ENCODE assay signal across 1 cellular context in the genomic region with DNA sequence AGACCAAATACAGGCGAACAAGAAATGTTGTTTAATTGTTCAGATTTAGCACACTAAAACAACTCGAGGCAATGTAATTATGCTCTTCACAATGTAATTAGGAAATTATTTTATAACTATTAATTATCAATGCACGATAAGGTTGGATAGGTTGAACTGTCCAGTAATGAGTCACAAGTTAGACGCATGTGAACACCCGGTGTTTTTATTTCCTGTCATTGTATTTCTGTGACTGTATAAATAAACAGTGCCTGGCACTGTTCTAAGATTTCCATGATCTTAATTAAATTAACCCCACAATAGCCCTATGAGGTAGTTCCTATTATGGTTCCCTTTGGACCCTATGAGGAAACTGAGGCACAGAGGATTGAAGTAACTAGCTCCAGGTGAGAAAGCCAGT.
TF ChIP-seq lines count a peak whose summit lies in the region.

No MANE protein-coding gene starts in this region.

TF ChIP-seq in SK-N-SH treated with all-trans-retinoic acid at 6 μM for 48 hours, 23 proteins besides CTCF, POLR2A, EP300 and RAD21 (continued from another document):
- TF ChIP-seq, protein P1, sequence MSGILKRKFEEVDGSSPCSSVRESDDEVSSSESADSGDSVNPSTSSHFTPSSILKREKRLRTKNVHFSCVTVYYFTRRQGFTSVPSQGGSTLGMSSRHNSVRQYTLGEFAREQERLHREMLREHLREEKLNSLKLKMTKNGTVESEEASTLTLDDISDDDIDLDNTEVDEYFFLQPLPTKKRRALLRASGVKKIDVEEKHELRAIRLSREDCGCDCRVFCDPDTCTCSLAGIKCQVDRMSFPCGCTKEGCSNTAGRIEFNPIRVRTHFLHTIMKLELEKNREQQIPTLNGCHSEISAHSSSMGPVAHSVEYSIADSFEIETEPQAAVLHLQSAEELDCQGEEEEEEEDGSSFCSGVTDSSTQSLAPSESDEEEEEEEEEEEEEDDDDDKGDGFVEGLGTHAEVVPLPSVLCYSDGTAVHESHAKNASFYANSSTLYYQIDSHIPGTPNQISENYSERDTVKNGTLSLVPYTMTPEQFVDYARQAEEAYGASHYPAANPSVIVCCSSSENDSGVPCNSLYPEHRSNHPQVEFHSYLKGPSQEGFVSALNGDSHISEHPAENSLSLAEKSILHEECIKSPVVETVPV (CRISPR knock-in tag; IDR thresholded peaks at IDR 0.05): no peak
- no peak for TF ChIP-seq OSR1 (CRISPR knock-in tag; IDR thresholded peaks at IDR 0.05)
- TF ChIP-seq, protein P2, sequence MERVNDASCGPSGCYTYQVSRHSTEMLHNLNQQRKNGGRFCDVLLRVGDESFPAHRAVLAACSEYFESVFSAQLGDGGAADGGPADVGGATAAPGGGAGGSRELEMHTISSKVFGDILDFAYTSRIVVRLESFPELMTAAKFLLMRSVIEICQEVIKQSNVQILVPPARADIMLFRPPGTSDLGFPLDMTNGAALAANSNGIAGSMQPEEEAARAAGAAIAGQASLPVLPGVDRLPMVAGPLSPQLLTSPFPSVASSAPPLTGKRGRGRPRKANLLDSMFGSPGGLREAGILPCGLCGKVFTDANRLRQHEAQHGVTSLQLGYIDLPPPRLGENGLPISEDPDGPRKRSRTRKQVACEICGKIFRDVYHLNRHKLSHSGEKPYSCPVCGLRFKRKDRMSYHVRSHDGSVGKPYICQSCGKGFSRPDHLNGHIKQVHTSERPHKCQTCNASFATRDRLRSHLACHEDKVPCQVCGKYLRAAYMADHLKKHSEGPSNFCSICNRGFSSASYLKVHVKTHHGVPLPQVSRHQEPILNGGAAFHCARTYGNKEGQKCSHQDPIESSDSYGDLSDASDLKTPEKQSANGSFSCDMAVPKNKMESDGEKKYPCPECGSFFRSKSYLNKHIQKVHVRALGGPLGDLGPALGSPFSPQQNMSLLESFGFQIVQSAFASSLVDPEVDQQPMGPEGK (CRISPR knock-in tag; IDR thresholded peaks at IDR 0.05; ENCODE audit: borderline replicate concordance): no peak
- no peak for TF ChIP-seq CSDC2 (CRISPR knock-in tag; IDR thresholded peaks at IDR 0.05)
